Comparison of ENCODE assay signal across 24 cellular contexts in genomic region chr19:35569281-35569781, GRCh38. TPM values are rescaled to one million over a fixed set of nuclear protein-coding genes. Genes with fewer than 3 reads are reported as not detected.
DNase-seq lines count a peak whose midpoint lies in the region; ATAC-seq, FAIRE-seq and TF ChIP-seq lines count a peak whose summit lies in the region.
"Had no signal": no experiment of that assay in that cellular context is flagged by ENCODE, and none has a peak within 500 bp of the region (broad histone marks: within the 10 kb centered on the region; RNA-seq: fewer than 3 reads in every experiment).

No MANE protein-coding gene starts in this region.

- H3K4me2 ChIP-seq in H9 (ENCODE audit: insufficient read depth, insufficient read length, low read length): no peak overlapping the region
- H3K4me2 ChIP-seq: KMS-11 had no signal

- H2BK120ac ChIP-seq in H9 (ENCODE audit: low read depth, low read length, poor library complexity, severe bottlenecking): no peak overlapping the region

- no peak overlapping the region for H4K91ac ChIP-seq in H9 (ENCODE audit: insufficient read length, low read depth, low read length)

- H3K4me1 ChIP-seq in pancreas (peaks cover 0 to 17% (median 15%) of the 10 kb centered on the region in 3 donors), H9 (ENCODE audit: insufficient read depth, low read length) (no peaks in the 10 kb centered on the region)
- H3K4me1 ChIP-seq: HAP-1 had no signal

- no peak overlapping the region; a peak in 1 of 7 replicates for H3K27ac Mint-ChIP-seq in H9
- H3K27ac Mint-ChIP-seq: CD8-positive, alpha-beta memory T cell had no signal

- H3T11ph ChIP-seq in H9 (ENCODE audit: low read length): no peak overlapping the region

- no peak overlapping the region for H2BK5ac ChIP-seq in H9 (ENCODE audit: insufficient read length, low read length)

- peaks cover 2% of the 10 kb centered on the region for H4K20me1 ChIP-seq in H9 (ENCODE audit: control insufficient read depth, insufficient read depth, insufficient read length)

- H3K27me3 ChIP-seq in pancreas: no peaks in the 10 kb centered on the region
- no peaks in the 10 kb centered on the region for H3K27me3 ChIP-seq in H9 (ENCODE audit: insufficient read depth, low read length)

- TF ChIP-seq CTCF in pancreas (IDR thresholded peaks at IDR 0.05) (no peak), H9 (conservative IDR thresholded peaks at IDR 0.05) (no peak)

- no peak overlapping the region for H4K5ac ChIP-seq in H9 (ENCODE audit: insufficient read length, low read depth, low read length)

- intact Hi-C loops in pancreas (cut with DNase I): no loop called here

- no peak overlapping the region for H4K8ac ChIP-seq in H9 (replicated peaks; ENCODE audit: insufficient read length, low read depth, low read length)

- no peak overlapping the region for H3K56ac ChIP-seq in H9 (ENCODE audit: insufficient read length, low read depth, low read length)

- no peak overlapping the region for H2BK20ac ChIP-seq in H9 (ENCODE audit: low read depth, low read length, poor library complexity, severe bottlenecking)

- H3K4me3 Mint-ChIP-seq in H9: no peak overlapping the region
- H3K4me3 Mint-ChIP-seq: CD8-positive, alpha-beta memory T cell had no signal

- H3K23ac ChIP-seq in H9 (ENCODE audit: insufficient read length, low read depth, low read length): no peak overlapping the region

- H3K79me1 ChIP-seq in H9 (ENCODE audit: insufficient read depth, low read depth, low read length, poor library complexity, severe bottlenecking): no peaks in the 10 kb centered on the region

- no peak overlapping the region for H3K4ac ChIP-seq in H9 (ENCODE audit: low read depth, low read length)

- no peak overlapping the region for H3K9ac ChIP-seq in H9 (ENCODE audit: extremely low read depth, insufficient read length, low read length)
- H3K9ac ChIP-seq: KMS-11 had no signal

- H3K4me1 Mint-ChIP-seq in H9: peaks cover 6 to 7% of the 10 kb centered on the region in 2 experiments
- H3K4me1 Mint-ChIP-seq: CD8-positive, alpha-beta memory T cell had no signal

- DNase-seq in NCI-H1092 treated with DMSO at 0.1 percent for 48 hours (lab: John Stamatoyannopoulos, UW): peak; percentile 17
- no peak for DNase-seq in NCI-H1092 (lab: John Stamatoyannopoulos, UW)
- DNase-seq in NCI-H1105 treated with DMSO at 0.1 percent for 48 hours (lab: John Stamatoyannopoulos, UW): peak; percentile 78
- DNase-seq in cerebellar cortex (ENCODE audit: low spot score): peak; percentile 70
- peak in 5 of 6 donors; percentile 45 to 83 (median 76) for DNase-seq in pancreas
- DNase-seq in H9: no peak
- no peak for DNase-seq in NCI-H1048 (lab: John Stamatoyannopoulos, UW)
- DNase-seq: 8988T; AML-193; Calu3; CD8-positive, alpha-beta memory T cell; DMS153; GF-D8; IMR-90; NCI-H1417 treated with DMSO at 0.1 percent for 48 hours; NCI-H1930; NCI-H524 treated with DMSO at 0.1 percent for 48 hours had no signal

- H3K36me3 Mint-ChIP-seq in H9 (ENCODE audit: insufficient read depth in 1 of 3, low read depth in 3 of 3): no peaks in the 10 kb centered on the region
- H3K36me3 Mint-ChIP-seq: CD8-positive, alpha-beta memory T cell had no signal

- no peak overlapping the region for H3K18ac ChIP-seq in H9 (ENCODE audit: insufficient read length, low read depth, low read length)

- ATAC-seq in pancreas: peak; percentile 37 to 81 (median 74)
- no peak for ATAC-seq in GM19351 (IDR thresholded peaks at IDR 0.05; ENCODE audit: unreplicated experiment)
- ATAC-seq: Right ventricle myocardium inferior had no signal

- H2AFZ ChIP-seq in H9 (ENCODE audit: low read length): no peak overlapping the region

- H3K14ac ChIP-seq in H9 (ENCODE audit: insufficient read depth, low read length): no peak overlapping the region

- 24 to 34% methylated on average over 5 of the region's 5 CpGs for WGBS in pancreas, 2 donors
- WGBS in H9 (ENCODE audit: extremely low coverage, insufficient read length, low lambda C conversion rate): no CpG with 5 or more reads among the region's 5 CpGs

- no peaks in the 10 kb centered on the region for H3K36me3 ChIP-seq in pancreas
- H3K36me3 ChIP-seq: HAP-1 had no signal

- no peak overlapping the region for H2BK12ac ChIP-seq in H9 (ENCODE audit: insufficient read length, low read depth, low read length)

- no peak overlapping the region for H2BK15ac ChIP-seq in H9 (ENCODE audit: low read depth, low read length)

- H2AK5ac ChIP-seq in H9 (ENCODE audit: insufficient read length, low read length): no peak overlapping the region

- H3K27me3 Mint-ChIP-seq in H9 (ENCODE audit: low read depth): peaks cover 29% of the 10 kb centered on the region

- H3K4me3 ChIP-seq in pancreas: no peak overlapping the region
- H3K4me3 ChIP-seq: HAP-1 had no signal

- FAIRE-seq in pancreas (lab: Jason Lieb, UNC): no peak
- FAIRE-seq: GM19239, HTR-8/SVneo had no signal

- peak overlapping the region in 2 of 4 donors; percentile 8 to 39 for H3K27ac ChIP-seq in pancreas
- H3K27ac ChIP-seq in H9 (ENCODE audit: insufficient read length, low read depth, low read length): no peak overlapping the region
- H3K27ac ChIP-seq: C4-2B, KMS-11 had no signal

- H3K9me3 ChIP-seq in pancreas: no peaks in the 10 kb centered on the region
- no peaks in the 10 kb centered on the region for H3K9me3 ChIP-seq in H9 (ENCODE audit: control insufficient read depth, low read depth, low read length)
- H3K9me3 ChIP-seq: HAP-1 had no signal

- H3K79me2 ChIP-seq in H9 (ENCODE audit: insufficient read depth, low read length): no peaks in the 10 kb centered on the region

- H3K23me2 ChIP-seq in H9 (ENCODE audit: insufficient read length, low read depth, low read length, poor library complexity, severe bottlenecking): no peaks in the 10 kb centered on the region

- H3K9me3 Mint-ChIP-seq in H9: peaks cover 0 to 4% of the 10 kb centered on the region in 2 experiments; a peak in 1 of 5 replicates

RNA-seq across cellular contexts. Expression of gene ATP4A, which starts 5.9 kb away (rescaled TPM):
- 1 to 10 TPM in 4 of 6 donors, under 1 TPM in 2; 0.28 to 3.0 (median 2.0) TPM for total RNA-seq in pancreas
- 10 to 100 TPM in 1 of 2 donors, 1 to 10 TPM in 1; 6.0 to 10.8 TPM for polyA plus RNA-seq in pancreas
- 0.24 and 0.88 TPM in 2 replicates for total RNA-seq in H9 (2021)
- total RNA-seq: Calu3; CD8-positive, alpha-beta memory T cell; IMR-90; Right ventricle myocardium inferior had no signal
- polyA plus RNA-seq: CD8-positive, alpha-beta memory T cell; IMR-90 had no signal

RNA-seq across cellular contexts. Expression of gene PMIS2, which starts 16.6 kb away (rescaled TPM):
- total RNA-seq in pancreas (not detected), H9 (2021) (not detected in 2 replicates)
- not detected for polyA plus RNA-seq in pancreas
- total RNA-seq: Calu3; CD8-positive, alpha-beta memory T cell; IMR-90; Right ventricle myocardium inferior had no signal
- polyA plus RNA-seq: CD8-positive, alpha-beta memory T cell; IMR-90 had no signal

RNA-seq across cellular contexts. Expression of gene TMEM147, which starts 23.9 kb away (rescaled TPM):
- total RNA-seq in pancreas: 10 to 100 TPM; 44.3 to 63.9 (median 51.5) TPM
- polyA plus RNA-seq in pancreas: 10 to 100 TPM; 70.2 to 91.1 TPM
- 125 and 128 TPM in 2 replicates for total RNA-seq in H9 (2021)

RNA-seq across cellular contexts. Expression of gene GAPDHS, which starts 36.1 kb away (rescaled TPM):
- total RNA-seq in pancreas: not detected
- not detected for polyA plus RNA-seq in pancreas
- total RNA-seq in H9 (2021): not detected in 2 replicates
- total RNA-seq: Calu3; CD8-positive, alpha-beta memory T cell; IMR-90; Right ventricle myocardium inferior had no signal
- polyA plus RNA-seq: CD8-positive, alpha-beta memory T cell; IMR-90 had no signal

RNA-seq across cellular contexts. Expression of gene SBSN, which starts 41.2 kb away (rescaled TPM):
- total RNA-seq in pancreas (not detected), H9 (2021) (0.15 and 0.24 TPM in 2 replicates)
- polyA plus RNA-seq in pancreas: under 1 TPM; 0.15 to 0.16 TPM
- total RNA-seq: Calu3; CD8-positive, alpha-beta memory T cell; Right ventricle myocardium inferior had no signal
- polyA plus RNA-seq: CD8-positive, alpha-beta memory T cell had no signal

Comparison
In these comparisons a context has a peak if more than half of its experiments do, and no peak if none do; other contexts are left out.
1. DNase-seq: peak in NCI-H1092 treated with DMSO at 0.1 percent for 48 hours (single experiment), NCI-H1105 treated with DMSO at 0.1 percent for 48 hours (single experiment), cerebellar cortex (single experiment) and pancreas (5 of 6); none in NCI-H1092 (single experiment), H9 (single experiment) and NCI-H1048 (single experiment).